1 cellular context compared by ENCODE assay signal in genomic region chr3:196144383-196145105, GRCh38.
TF ChIP-seq lines count a peak whose summit lies in the region.

No MANE protein-coding gene starts in this region.

TF ChIP-seq in K562, 482 proteins besides CTCF, POLR2A, EP300 and RAD21 (continued from another document and continues in another):
- peak; percentile 18; the same call in 1 of the 2 replicates for TF ChIP-seq TSHZ1 (CRISPR knock-in tag; IDR thresholded peaks at IDR 0.05)
- 0 out of 2 replicates have a peak, but pooled peaks have one; percentile 8 for TF ChIP-seq GATA2 (CRISPR knock-in tag; IDR thresholded peaks at IDR 0.05)
- TF ChIP-seq HIVEP1 (CRISPR knock-in tag; IDR thresholded peaks at IDR 0.05): peak; percentile 57; the same call in 1 of the 2 replicates
- TF ChIP-seq LARP7 (IDR thresholded peaks at IDR 0.05): peak; percentile 7; the same call in 1 of the 2 replicates
- TF ChIP-seq PKNOX1 (IDR thresholded peaks at IDR 0.05): peak; percentile 64; the same call in 1 of the 2 replicates
- 0 out of 4 replicates have a peak, but pooled peaks of 1 of the 2 experiments have one; percentile 19 for TF ChIP-seq KDM1A (IDR thresholded peaks at IDR 0.05)
- peak; percentile 15; the same call in 1 of the 2 replicates for TF ChIP-seq NR2C2 (CRISPR knock-in tag; IDR thresholded peaks at IDR 0.05)
- no peak for TF ChIP-seq NR2C2 (tag; IDR thresholded peaks at IDR 0.05)
- TF ChIP-seq NR2C1 (IDR thresholded peaks at IDR 0.05): no peak
- peak; percentile 7; the same call in 1 of the 2 replicates for TF ChIP-seq NR2C1 (tag; IDR thresholded peaks at IDR 0.05)
- TF ChIP-seq FOSL1 (tag; conservative IDR thresholded peaks at IDR 0.05): 0 out of 2 replicates have a peak, but pooled peaks have one; percentile 18
- TF ChIP-seq KLF13 (tag; IDR thresholded peaks at IDR 0.05; ENCODE audit: borderline replicate concordance, low read depth): peak; percentile 28; the same call in 1 of the 2 replicates
- TF ChIP-seq BCL6 (CRISPR knock-in tag; IDR thresholded peaks at IDR 0.05): no peak
- TF ChIP-seq STAT6 (CRISPR knock-in tag; IDR thresholded peaks at IDR 0.05): no peak
- TF ChIP-seq CC2D1A (IDR thresholded peaks at IDR 0.05): 0 out of 2 replicates have a peak, but pooled peaks have one; percentile 14
- TF ChIP-seq ZNF354B (CRISPR knock-in tag; IDR thresholded peaks at IDR 0.05): 0 out of 2 replicates have a peak, but pooled peaks have one; percentile 3
- TF ChIP-seq ZBTB40 (IDR thresholded peaks at IDR 0.05): no peak; the same call in 1 of the 2 replicates
- no peak for TF ChIP-seq ZBTB40 (CRISPR knock-in tag; IDR thresholded peaks at IDR 0.05)
- TF ChIP-seq CBX1 (IDR thresholded peaks at IDR 0.05; ENCODE audit: low read depth): 0 out of 2 replicates have a peak, but pooled peaks have one; percentile 8
- no peak for TF ChIP-seq GATAD2B (IDR thresholded peaks at IDR 0.05; ENCODE audit: borderline replicate concordance)
- peak in 1 of 2 experiments; percentile 11; a peak in 1 of 4 replicates for TF ChIP-seq ZNF639 (CRISPR knock-in tag; conservative IDR thresholded peaks at IDR 0.05 in 1 of 2, IDR thresholded peaks at IDR 0.05 in 1 of 2)
- TF ChIP-seq HINFP (tag; conservative IDR thresholded peaks at IDR 0.05; ENCODE audit: low read depth): peak; percentile 66; the same call in 1 of the 2 replicates
- no peak for TF ChIP-seq ZFP91 (CRISPR knock-in tag; IDR thresholded peaks at IDR 0.05)
- TF ChIP-seq HDGF (IDR thresholded peaks at IDR 0.05): 0 out of 2 replicates have a peak, but pooled peaks have one; percentile 7
- TF ChIP-seq PRDM10 (IDR thresholded peaks at IDR 0.05; ENCODE audit: partially characterized antibody): peak; percentile 30
- TF ChIP-seq ZNF707 (CRISPR knock-in tag; conservative IDR thresholded peaks at IDR 0.05): no peak; the same call in 1 of the 2 replicates
